Comparison of ENCODE assay signal across 1 cellular context in genomic region chr15:63254991-63255390, GRCh38.
TF ChIP-seq lines count a peak whose summit lies in the region.

No MANE protein-coding gene starts in this region.

TF ChIP-seq in WTC11, 78 proteins besides CTCF, POLR2A, EP300 and RAD21 (continued from another document):
- TF ChIP-seq ZNF532 (CRISPR knock-in tag; IDR thresholded peaks at IDR 0.05; ENCODE audit: borderline replicate concordance) = no peak
